ENCODE assay signal across 20 cellular contexts in genomic region chr22:37414288-37414687, GRCh38. TPM values are rescaled to one million over a fixed set of nuclear protein-coding genes. Genes with fewer than 3 reads are reported as not detected.
DNase-seq lines count a peak whose midpoint lies in the region; ATAC-seq, FAIRE-seq and TF ChIP-seq lines count a peak whose summit lies in the region.
"Had no signal": no experiment of that assay in that cellular context is flagged by ENCODE, and none has a peak within 500 bp of the region (broad histone marks: within the 10 kb centered on the region; RNA-seq: fewer than 3 reads in every experiment).

No MANE protein-coding gene starts in this region.

- DNase-seq in activated CD4-positive, alpha-beta T cell treated with anti-CD3 and anti-CD28 coated beads, Interleukin-2, amount 10 ng/mL, durations not matched to agents 24 days and 14 days, result no peak
- no peak for DNase-seq in activated CD4-positive, alpha-beta T cell treated with anti-CD3 and anti-CD28 coated beads for 48 hours
- no peak for DNase-seq in A549 (ENCODE audit: low read depth in 1 of 2, low spot score in 1 of 2)
- DNase-seq in PC-9, result no peak
- DNase-seq in CD8-positive, alpha-beta T cell, result no peak
- no peak for DNase-seq in endodermal cell
- DNase-seq: 8988T; C1 segment of cervical spinal cord; Caco-2; CD4-positive, alpha-beta memory T cell; DMS153; DND-41; GM23248; H7; HCEC 1CT had no signal

- POLR2A ChIA-PET in A549 (lab: Yijun Ruan, JAX), result no interaction called here
- POLR2A ChIA-PET in PC-9 (lab: Charles Lee; ENCODE audit: unreplicated experiment), result interaction anchor here (0.6 kb wide), 1 partner anchor 185 kb away, joined by 11 read pairs; no protein-coding TSS in a partner anchor
- POLR2A ChIA-PET in CD8-positive, alpha-beta T cell (lab: Charles Lee), result no interaction called here

- no peak overlapping the region for H3K4me3 Mint-ChIP-seq in activated CD4-positive, alpha-beta T cell treated with anti-CD3 and anti-CD28 coated beads, Interleukin-2, amount 10 ng/mL, durations not matched to agents 24 days and 14 days
- H3K4me3 Mint-ChIP-seq in CD8-positive, alpha-beta T cell, result no peak overlapping the region
- no peak overlapping the region for H3K4me3 Mint-ChIP-seq in endodermal cell
- H3K4me3 Mint-ChIP-seq: CD4-positive, alpha-beta memory T cell had no signal

- peak overlapping the region; percentile 54 for H3K27ac Mint-ChIP-seq in activated CD4-positive, alpha-beta T cell treated with anti-CD3 and anti-CD28 coated beads, Interleukin-2, amount 10 ng/mL, durations not matched to agents 24 days and 14 days
- no peak overlapping the region for H3K27ac Mint-ChIP-seq in CD8-positive, alpha-beta T cell
- H3K27ac Mint-ChIP-seq in endodermal cell, result no peak overlapping the region

- H3K9me3 ChIP-seq in A549, result no peaks in the 10 kb centered on the region
- H3K9me3 ChIP-seq in PC-9 (ENCODE audit: insufficient read depth, low read depth), result no peaks in the 10 kb centered on the region
- H3K9me3 ChIP-seq in CD8-positive, alpha-beta T cell (ENCODE audit: low read length), result no peaks in the 10 kb centered on the region
- H3K9me3 ChIP-seq in endodermal cell (ENCODE audit: control insufficient read depth, low read length), result no peaks in the 10 kb centered on the region
- H3K9me3 ChIP-seq: Caco-2 had no signal

- WGBS in A549 (ENCODE audit: missing lambda C conversion rate), result 92% methylated on average over 2 of the region's 2 CpGs
- WGBS in endodermal cell (ENCODE audit: insufficient coverage in 1 of 2, insufficient read length in 1 of 2), 2 experiments, result 91 to 93% methylated on average over 1 to 2 of the region's 2 CpGs

- no peak overlapping the region for H2AFZ ChIP-seq in PC-9
- H2AFZ ChIP-seq: GM23248 had no signal

- CTCF ChIA-PET in A549 (lab: Yijun Ruan, JAX), result interaction anchor here (1.0 to 1.3 kb wide), 3 partner anchors 9 to 43 kb away, joined by 3 to 4 read pairs (median 4); no protein-coding TSS in a partner anchor
- CTCF ChIA-PET in PC-9 (lab: Charles Lee), result interaction anchor here (0.6 kb wide), 1 partner anchor 91 kb away, joined by 5 read pairs; no protein-coding TSS in a partner anchor
- CTCF ChIA-PET in CD8-positive, alpha-beta T cell (lab: Charles Lee), result interaction anchor here (0.6 kb wide), 1 partner anchor 471 kb away, joined by 3 read pairs; no protein-coding TSS in a partner anchor

- no peak for TF ChIP-seq RAD21 in A549 (conservative IDR thresholded peaks at IDR 0.05 in 1 of 2, IDR thresholded peaks at IDR 0.05 in 1 of 2)

- H3K36me3 ChIP-seq in PC-9 (ENCODE audit: low read depth) (no peaks in the 10 kb centered on the region), endodermal cell (ENCODE audit: control insufficient read depth, insufficient read depth, low read length) (no peaks in the 10 kb centered on the region)
- no peaks in the 10 kb centered on the region for H3K36me3 ChIP-seq in CD8-positive, alpha-beta T cell (ENCODE audit: insufficient read depth, low read length)

- peaks cover 52% of the 10 kb centered on the region for H3F3A ChIP-seq in PC-9 (ENCODE audit: insufficient read depth, low read depth)

- H3K4me3 ChIP-seq in A549, result no peak overlapping the region
- H3K4me3 ChIP-seq in PC-9, result no peak overlapping the region
- H3K4me3 ChIP-seq in CD8-positive, alpha-beta T cell (ENCODE audit: low read depth, low read length), result no peak overlapping the region
- H3K4me3 ChIP-seq in endodermal cell (ENCODE audit: low read length), result no peak overlapping the region
- H3K4me3 ChIP-seq: GM23248 had no signal

- no peak for TF ChIP-seq POLR2A in A549 (IDR thresholded peaks at IDR 0.05; ENCODE audit: low read length)

- H3K27me3 ChIP-seq in PC-9 (ENCODE audit: insufficient read depth, low read depth) (no peaks in the 10 kb centered on the region), endodermal cell (ENCODE audit: control insufficient read depth, insufficient read depth, low read length, poor library complexity, severe bottlenecking) (peaks cover 15% of the 10 kb centered on the region)
- no peaks in the 10 kb centered on the region for H3K27me3 ChIP-seq in CD8-positive, alpha-beta T cell (ENCODE audit: insufficient read depth, low read length)

- intact Hi-C loops in activated CD4-positive, alpha-beta T cell treated with anti-CD3 and anti-CD28 coated beads, Interleukin-2, amount 10 ng/mL, durations not matched to agents 24 days and 14 days (cut with micrococcal nuclease), result no loop called here
- intact Hi-C loops in PC-9 (cut with micrococcal nuclease; ENCODE audit: unreplicated experiment), result no loop called here
- intact Hi-C loops in CD8-positive, alpha-beta T cell (cut with DNase I, micrococcal nuclease), result no loop called here

- H3K4me1 ChIP-seq in A549 (no peaks in the 10 kb centered on the region), PC-9 (replicated peaks; ENCODE audit: insufficient read depth) (peaks cover 35% of the 10 kb centered on the region), endodermal cell (ENCODE audit: control insufficient read depth, insufficient read depth, low read length) (no peaks in the 10 kb centered on the region)
- H3K4me1 ChIP-seq in CD8-positive, alpha-beta T cell (ENCODE audit: insufficient read depth, low read length), result peaks cover 28% of the 10 kb centered on the region
- H3K4me1 ChIP-seq: Caco-2 had no signal

- no peak for TF ChIP-seq EP300 in A549 (IDR thresholded peaks at IDR 0.05)

- no peak for TF ChIP-seq CTCF in A549 (IDR thresholded peaks at IDR 0.05)
- TF ChIP-seq CTCF in PC-9 (conservative IDR thresholded peaks at IDR 0.05), result no peak
- no peak for TF ChIP-seq CTCF in CD8-positive, alpha-beta T cell (IDR thresholded peaks at IDR 0.05)
- TF ChIP-seq CTCF in endodermal cell (conservative IDR thresholded peaks at IDR 0.05), result no peak

- peaks cover 46% of the 10 kb centered on the region for H3K27me3 Mint-ChIP-seq in activated CD4-positive, alpha-beta T cell treated with anti-CD3 and anti-CD28 coated beads, Interleukin-2, amount 10 ng/mL, durations not matched to agents 24 days and 14 days
- peaks cover 32% of the 10 kb centered on the region for H3K27me3 Mint-ChIP-seq in CD8-positive, alpha-beta T cell (ENCODE audit: low read depth)
- H3K27me3 Mint-ChIP-seq in endodermal cell (ENCODE audit: insufficient read depth), result peaks cover 18% of the 10 kb centered on the region

- no peak for ATAC-seq in A549
- no peak for ATAC-seq in CD8-positive, alpha-beta T cell

- H3K36me3 Mint-ChIP-seq in activated CD4-positive, alpha-beta T cell treated with anti-CD3 and anti-CD28 coated beads, Interleukin-2, amount 10 ng/mL, durations not matched to agents 24 days and 14 days (ENCODE audit: low read depth), result no peaks in the 10 kb centered on the region
- no peaks in the 10 kb centered on the region for H3K36me3 Mint-ChIP-seq in CD8-positive, alpha-beta T cell
- H3K36me3 Mint-ChIP-seq in endodermal cell (ENCODE audit: low read depth), result no peaks in the 10 kb centered on the region
- H3K36me3 Mint-ChIP-seq: CD4-positive, alpha-beta memory T cell had no signal

- H3K4me2 ChIP-seq in A549, result no peak overlapping the region
- 0 out of 2 replicates have a peak overlapping the region, but pooled peaks have one; percentile 70 for H3K4me2 ChIP-seq in PC-9

- no peak overlapping the region for H3K9ac ChIP-seq in endodermal cell (ENCODE audit: extremely low read depth, low read length, poor library complexity, severe bottlenecking)
- H3K9ac ChIP-seq: GM23248 had no signal

- peaks cover 3% of the 10 kb centered on the region; the same call in 1 of the 2 replicates for H4K20me1 ChIP-seq in PC-9 (ENCODE audit: insufficient read depth)

- H3K4me1 Mint-ChIP-seq in activated CD4-positive, alpha-beta T cell treated with anti-CD3 and anti-CD28 coated beads, Interleukin-2, amount 10 ng/mL, durations not matched to agents 24 days and 14 days, result peaks cover 26% of the 10 kb centered on the region
- H3K4me1 Mint-ChIP-seq in CD8-positive, alpha-beta T cell (ENCODE audit: low read depth), result peaks cover 31% of the 10 kb centered on the region
- H3K4me1 Mint-ChIP-seq in endodermal cell, result peaks cover 4% of the 10 kb centered on the region

- peaks cover 45% of the 10 kb centered on the region for H3K79me2 ChIP-seq in PC-9 (ENCODE audit: low read depth)

- BruUV-seq in PC-9 (replicated peaks; lab: Mats Ljungman, UMichigan), result no TSS peak

- H3K9me3 Mint-ChIP-seq in activated CD4-positive, alpha-beta T cell treated with anti-CD3 and anti-CD28 coated beads, Interleukin-2, amount 10 ng/mL, durations not matched to agents 24 days and 14 days, result no peaks in the 10 kb centered on the region
- H3K9me3 Mint-ChIP-seq in CD8-positive, alpha-beta T cell, result no peaks in the 10 kb centered on the region
- H3K9me3 Mint-ChIP-seq in endodermal cell, result no peaks in the 10 kb centered on the region

- no peaks in the 10 kb centered on the region for H3K9me2 ChIP-seq in PC-9 (ENCODE audit: insufficient read depth)

- no peak for FAIRE-seq in A549 (lab: Jason Lieb, UNC)
- FAIRE-seq: G401.6, GM12892, GM19239, H1 had no signal

- H3K27ac ChIP-seq in A549 (no peak overlapping the region), PC-9 (no peak overlapping the region), endodermal cell (ENCODE audit: low read depth, low read length) (no peak overlapping the region)
- no peak overlapping the region for H3K27ac ChIP-seq in CD8-positive, alpha-beta T cell (ENCODE audit: low read depth, low read length)
- H3K27ac ChIP-seq: GM23248 had no signal

TF ChIP-seq in A549, 52 proteins besides CTCF, POLR2A, EP300 and RAD21 (continues in another document):
- TF ChIP-seq HES2 (IDR thresholded peaks at IDR 0.05) (no peak), PBX3 (IDR thresholded peaks at IDR 0.05) (no peak)

RNA-seq across cellular contexts. Expression of gene ELFN2, which starts 13.0 kb away (rescaled TPM):
- total RNA-seq in activated CD4-positive, alpha-beta T cell treated with anti-CD3 and anti-CD28 coated beads, Interleukin-2, amount 10 ng/mL, durations not matched to agents 24 days and 14 days, result 0.07 and 0.09 TPM in 2 replicates
- polyA plus RNA-seq in A549 (2011; rRNA removed) (0.94 and 1.0 TPM in 2 replicates), A549 (2017; fragmentation: RNase III; extraction: RNeasy Plus Mini Kit Qiagen cat#74134 plus additional on column Dnase treatment) (7.5 to 9.6 TPM (median 8.1 TPM) in 3 replicates)
- 2.0 and 3.1 TPM in 2 replicates for polyA plus RNA-seq in A549 (2012; cell fraction: cytosol; rRNA removed)
- polyA plus RNA-seq in A549 (2012; cell fraction: nucleus; rRNA removed), result 11.0 and 14.5 TPM in 2 replicates
- polyA minus RNA-seq in A549 (2011; rRNA and poly(A)+ RNA removed), result 1.2 and 1.7 TPM in 2 replicates
- total RNA-seq in PC-9 (2021) (30.8 and 36.6 TPM in 2 replicates), endodermal cell (under 1 TPM; 0.40 to 0.46 TPM)
- total RNA-seq in CD8-positive, alpha-beta T cell, result not detected
- 2.1 TPM for polyA plus RNA-seq in endodermal cell (2013, experiment 1 of 2)
- polyA plus RNA-seq in endodermal cell (2013, experiment 2 of 2), result 1.7 TPM
- total RNA-seq: A673 had no signal
- polyA plus RNA-seq: CD4-positive, alpha-beta memory T cell had no signal

Comparison
In these comparisons a context has a peak if more than half of its experiments do, and no peak if none do; other contexts are left out.
1. RNA of gene ELFN2, which starts 13.0 kb away (total RNA-seq): 30.8 to 36.6 TPM in PC-9; 0.40 to 0.46 TPM in endodermal cell, not detected in CD8-positive, alpha-beta T cell and 0.07 to 0.09 TPM in activated CD4-positive, alpha-beta T cell treated with anti-CD3 and anti-CD28 coated beads, Interleukin-2, amount 10 ng/mL, durations not matched to agents 24 days and 14 days; every median in the first group is over 10 times any median in the second.